In the genomic region with DNA sequence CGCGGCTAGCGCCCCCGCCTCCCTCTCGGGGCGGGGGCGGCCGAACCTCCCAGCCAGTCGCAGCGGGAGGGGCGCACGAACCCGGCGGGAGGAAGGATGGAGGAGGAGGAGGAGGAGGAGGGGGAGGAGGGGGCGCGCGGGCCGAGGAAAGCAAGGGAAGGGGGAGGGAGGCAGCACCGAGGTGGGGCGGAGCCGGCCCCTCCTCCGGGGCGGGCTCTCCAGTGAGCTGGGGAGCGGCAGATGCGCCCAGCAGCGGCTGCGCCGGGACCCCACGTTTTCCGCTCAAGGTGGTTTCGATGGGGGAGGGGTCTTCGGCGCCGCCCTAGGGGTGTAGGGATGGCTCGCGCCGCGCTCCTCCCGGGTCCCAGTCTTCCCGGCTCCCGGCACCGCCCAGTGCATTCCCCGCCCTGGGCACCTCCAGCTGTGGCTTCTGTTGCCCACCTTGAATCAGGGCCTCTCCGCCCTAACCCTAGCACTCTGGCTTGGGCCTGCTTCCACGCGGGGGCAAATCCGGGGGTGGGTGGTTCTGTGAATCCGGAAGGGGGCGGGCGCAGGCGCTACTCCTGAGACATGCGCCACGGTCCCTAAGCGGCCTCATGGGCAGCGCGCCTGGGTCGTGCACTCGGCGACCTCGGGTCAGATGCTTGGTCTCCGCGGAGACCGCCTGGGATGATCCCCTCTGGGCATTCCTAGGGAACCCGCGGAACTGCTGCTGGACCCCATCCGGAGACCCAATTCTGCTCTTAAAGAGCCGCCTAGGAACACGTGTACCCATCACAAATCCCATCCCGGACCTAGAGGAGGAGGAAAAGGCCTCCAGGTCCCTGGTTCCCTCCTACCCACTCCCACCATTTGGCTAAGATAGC, we compare ENCODE assay signal across 8 cellular contexts. TPM values are rescaled to one million over a fixed set of nuclear protein-coding genes. Genes with fewer than 3 reads are reported as not detected.
DNase-seq lines count a peak whose midpoint lies in the region; ATAC-seq, FAIRE-seq and TF ChIP-seq lines count a peak whose summit lies in the region.

A gene with protein sequence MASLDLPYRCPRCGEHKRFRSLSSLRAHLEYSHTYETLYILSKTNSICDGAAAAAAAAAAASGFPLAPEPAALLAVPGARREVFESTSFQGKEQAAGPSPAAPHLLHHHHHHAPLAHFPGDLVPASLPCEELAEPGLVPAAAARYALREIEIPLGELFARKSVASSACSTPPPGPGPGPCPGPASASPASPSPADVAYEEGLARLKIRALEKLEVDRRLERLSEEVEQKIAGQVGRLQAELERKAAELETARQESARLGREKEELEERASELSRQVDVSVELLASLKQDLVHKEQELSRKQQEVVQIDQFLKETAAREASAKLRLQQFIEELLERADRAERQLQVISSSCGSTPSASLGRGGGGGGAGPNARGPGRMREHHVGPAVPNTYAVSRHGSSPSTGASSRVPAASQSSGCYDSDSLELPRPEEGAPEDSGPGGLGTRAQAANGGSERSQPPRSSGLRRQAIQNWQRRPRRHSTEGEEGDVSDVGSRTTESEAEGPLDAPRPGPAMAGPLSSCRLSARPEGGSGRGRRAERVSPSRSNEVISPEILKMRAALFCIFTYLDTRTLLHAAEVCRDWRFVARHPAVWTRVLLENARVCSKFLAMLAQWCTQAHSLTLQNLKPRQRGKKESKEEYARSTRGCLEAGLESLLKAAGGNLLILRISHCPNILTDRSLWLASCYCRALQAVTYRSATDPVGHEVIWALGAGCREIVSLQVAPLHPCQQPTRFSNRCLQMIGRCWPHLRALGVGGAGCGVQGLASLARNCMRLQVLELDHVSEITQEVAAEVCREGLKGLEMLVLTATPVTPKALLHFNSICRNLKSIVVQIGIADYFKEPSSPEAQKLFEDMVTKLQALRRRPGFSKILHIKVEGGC (minus strand): TSS at position 183 of the 866 bp plus-strand sequence. CDS start 14,848 bp downstream, outside the sequence.

- peak within 1 kb of the TSS; percentile 27 for H3K27ac Mint-ChIP-seq in T-helper 2 cell treated with Interferon-gamma antibody and Interleukin-4, amounts not matched to agents 5 μg/mL and 100 μg/mL, for 36 hours

- peak within 1 kb of the TSS; percentile 71 for H2AFZ ChIP-seq in keratinocyte (ENCODE audit: control insufficient read depth, low read length)

- H3K27me3 Mint-ChIP-seq in T-helper 2 cell treated with Interferon-gamma antibody and Interleukin-4, amounts not matched to agents 5 μg/mL and 100 μg/mL, for 36 hours (ENCODE audit: low read depth): peaks cover 18% of the 10 kb centered on the region

- no peaks in the 10 kb centered on the region; the same call in 1 of the 2 replicates for H3K27me3 ChIP-seq in GM06990 (replicated peaks; ENCODE audit: control insufficient read depth, insufficient read depth, low read length)
- H3K27me3 ChIP-seq in keratinocyte (ENCODE audit: control insufficient read depth, extremely low read depth, insufficient read depth, low read length): peaks cover 15% of the 10 kb centered on the region

- in situ Hi-C loops in astrocyte of the cerebellum (cut with HindIII; ENCODE audit: low sequenced_read_pairs): no loop called here

- peak within 1 kb of the TSS; percentile 70 for H3K9ac ChIP-seq in keratinocyte (ENCODE audit: control insufficient read depth, extremely low read depth, insufficient read depth, low read length)

- H3K27ac ChIP-seq in keratinocyte (ENCODE audit: control insufficient read depth, insufficient read depth, low read length): no peak within 1 kb of the TSS

- H4K20me1 ChIP-seq in keratinocyte (ENCODE audit: control insufficient read depth, extremely low read depth, insufficient read depth, low read length): peaks cover 2% of the 10 kb centered on the region

- H3K79me2 ChIP-seq in keratinocyte (ENCODE audit: control insufficient read depth, insufficient read depth, low read length): peaks cover 4% of the 10 kb centered on the region

- no peaks in the 10 kb centered on the region for H3K36me3 Mint-ChIP-seq in T-helper 2 cell treated with Interferon-gamma antibody and Interleukin-4, amounts not matched to agents 5 μg/mL and 100 μg/mL, for 36 hours (ENCODE audit: low read depth)

- peak within 1 kb of the TSS; percentile 80 for H3K4me2 ChIP-seq in keratinocyte (ENCODE audit: control insufficient read depth, extremely low read depth, insufficient read depth, low read depth, low read length)

- dilution Hi-C loops in keratinocyte (cut with MboI; ENCODE audit: extremely low pct_ligation_motif_present, low sequenced_read_pairs): no loop called here

- peaks cover 12% of the 10 kb centered on the region for H3K4me1 Mint-ChIP-seq in T-helper 2 cell treated with Interferon-gamma antibody and Interleukin-4, amounts not matched to agents 5 μg/mL and 100 μg/mL, for 36 hours (ENCODE audit: low read depth)

- peaks cover 2% of the 10 kb centered on the region for H3K9me1 ChIP-seq in keratinocyte (ENCODE audit: control insufficient read depth, extremely low read depth, insufficient read depth, low read length)

- H3K36me3 ChIP-seq in GM06990 (ENCODE audit: control insufficient read depth, insufficient read depth, low read length): peaks cover 2% of the 10 kb centered on the region
- H3K36me3 ChIP-seq in keratinocyte (ENCODE audit: control insufficient read depth in 2 of 2, extremely low read depth in 1 of 2, insufficient read depth in 2 of 2, low read length in 2 of 2): no peaks in the 10 kb centered on the region

- H3K4me3 Mint-ChIP-seq in T-helper 2 cell treated with Interferon-gamma antibody and Interleukin-4, amounts not matched to agents 5 μg/mL and 100 μg/mL, for 36 hours: peak within 1 kb of the TSS; percentile 81

- FAIRE-seq in keratinocyte (lab: Jason Lieb, UNC): no peak

- no peaks in the 10 kb centered on the region for H3K9me3 ChIP-seq in keratinocyte (ENCODE audit: control insufficient read depth, low read depth, low read length)

- peak; percentile 7 for TF ChIP-seq CTCF in GM06990 (IDR thresholded peaks at IDR 0.05; ENCODE audit: insufficient read depth, low read length, poor library complexity, severe bottlenecking)
- no peak for TF ChIP-seq CTCF in LNCaP clone FGC (IDR thresholded peaks at IDR 0.05; ENCODE audit: control insufficient read depth, extremely low read depth, insufficient read depth)
- no peak for TF ChIP-seq CTCF in astrocyte of the cerebellum (IDR thresholded peaks at IDR 0.05; ENCODE audit: low read depth, low read length, missing control alignments)
- TF ChIP-seq CTCF in keratinocyte (optimal IDR thresholded peaks at IDR 0.05 in 1 of 3, IDR thresholded peaks at IDR 0.05 in 1 of 3, conservative IDR thresholded peaks at IDR 0.05 in 1 of 3; ENCODE audit: extremely low read depth in 1 of 3, insufficient read depth in 2 of 3, low read length in 3 of 3): no peak

- peak; percentile 67 for ATAC-seq in GM21786 (IDR thresholded peaks at IDR 0.05; ENCODE audit: unreplicated experiment)

- H3K4me1 ChIP-seq in keratinocyte (ENCODE audit: control insufficient read depth, extremely low read depth, insufficient read depth, low read length): peaks cover 9% of the 10 kb centered on the region

- H3K9me3 Mint-ChIP-seq in T-helper 2 cell treated with Interferon-gamma antibody and Interleukin-4, amounts not matched to agents 5 μg/mL and 100 μg/mL, for 36 hours: no peaks in the 10 kb centered on the region

- DNase-seq in GM06990 (ENCODE audit: extremely low read depth, insufficient read length): peak; percentile 92
- no peak for DNase-seq in LNCaP clone FGC (ENCODE audit: low read depth)
- peak; percentile 73 for DNase-seq in T-helper 2 cell treated with Interferon-gamma antibody and Interleukin-4, amounts not matched to agents 5 μg/mL and 100 μg/mL, for 36 hours (ENCODE audit: low spot score)
- no peak for DNase-seq in astrocyte of the cerebellum (ENCODE audit: low read depth)
- no peak for DNase-seq in keratinocyte (ENCODE audit: low read depth, low spot score)
- DNase-seq in stimulated activated CD4-positive, alpha-beta T cell treated with anti-CD3 and anti-CD28 coated beads, Interleukin-2, amount 100 ng/mL, for 4 hours (ENCODE audit: low read depth): peak; percentile 81
- DNase-seq in cerebellar nuclear complex (lab: John Stamatoyannopoulos, UW): no peak

- H3K4me3 ChIP-seq in GM06990 (replicated peaks; ENCODE audit: low read depth, low read length): peak within 1 kb of the TSS; percentile 89
- H3K4me3 ChIP-seq in LNCaP clone FGC (ENCODE audit: low read depth, low read length): peak within 1 kb of the TSS; percentile 65
- H3K4me3 ChIP-seq in astrocyte of the cerebellum (ENCODE audit: low read depth, low read length): peak within 1 kb of the TSS; percentile 59
- peak within 1 kb of the TSS; percentile 58 to 71 (median 71) for H3K4me3 ChIP-seq in keratinocyte (ENCODE audit: control insufficient read depth in 2 of 3, extremely low read depth in 1 of 3, insufficient read depth in 2 of 3, low read depth in 1 of 3, low read length in 3 of 3)

RNA-seq across cellular contexts. Expression of the gene that starts here (rescaled TPM):
- 4.1 to 5.2 TPM (median 4.5 TPM) in 3 replicates for polyA plus RNA-seq in keratinocyte
- 0.27 TPM for polyA plus RNA-seq in keratinocyte (2011; ENCODE audit: low read depth)
- 3.4 and 4.3 TPM in 2 replicates for polyA plus RNA-seq in keratinocyte (2011; cell fraction: cytosol; rRNA removed)
- polyA plus RNA-seq in keratinocyte (2011; cell fraction: nucleus; rRNA removed): 14.0 and 19.2 TPM in 2 replicates
- polyA plus RNA-seq in keratinocyte (2012; ENCODE audit: low replicate concordance): 1.9 and 5.2 TPM in 2 replicates
- 6.4 to 7.6 TPM (median 7.3 TPM) in 3 replicates for polyA minus RNA-seq in keratinocyte
- 10.6 TPM for polyA minus RNA-seq in keratinocyte (2011; cell fraction: cytosol; rRNA and poly(A)+ RNA removed)
- polyA minus RNA-seq in keratinocyte (2011; cell fraction: nucleus; rRNA and poly(A)+ RNA removed): 7.9 and 12.0 TPM in 2 replicates

Comparison
In these comparisons a context has a peak if more than half of its experiments do, and no peak if none do; other contexts are left out.
1. DNase-seq: peak in GM06990 (single experiment), T-helper 2 cell treated with Interferon-gamma antibody and Interleukin-4, amounts not matched to agents 5 μg/mL and 100 μg/mL, for 36 hours (single experiment) and stimulated activated CD4-positive, alpha-beta T cell treated with anti-CD3 and anti-CD28 coated beads, Interleukin-2, amount 100 ng/mL, for 4 hours (single experiment); none in LNCaP clone FGC (single experiment), astrocyte of the cerebellum (single experiment), keratinocyte (single experiment) and cerebellar nuclear complex (0 of 2).
2. Peak in every context shown above with its lines, with median percentiles within 50 percentile points of each other: H3K4me3 ChIP-seq.